ENCODE assay signal across 12 cellular contexts in genomic region chr17:28985950-28986713, GRCh38. TPM values are rescaled to one million over a fixed set of nuclear protein-coding genes. Genes with fewer than 3 reads are reported as not detected.
A peak's percentile ranks its signal among the peaks of the same experiment; 100 is the strongest.
DNase-seq lines count a peak whose midpoint lies in the region; ATAC-seq lines count a peak whose summit lies in the region.
"Had no signal": no experiment of that assay in that cellular context is flagged by ENCODE, and none has a peak within 500 bp of the region (broad histone marks: within the 10 kb centered on the region; RNA-seq: fewer than 3 reads in every experiment).

No MANE protein-coding gene starts in this region.

- H3K14ac ChIP-seq in trophoblast cell (ENCODE audit: low read length): no peak overlapping the region

- no peak overlapping the region for H4K8ac ChIP-seq in trophoblast cell (ENCODE audit: low read depth, low read length)

- H3K18ac ChIP-seq in trophoblast cell (ENCODE audit: low read length): no peak overlapping the region

- no peak overlapping the region for H3K9ac ChIP-seq in iPS-18a (ENCODE audit: low read length)
- H3K9ac ChIP-seq in trophoblast cell (ENCODE audit: low read length): no peak overlapping the region
- H3K9ac ChIP-seq: KMS-11 had no signal

- H2AFZ ChIP-seq in trophoblast cell (ENCODE audit: insufficient read depth, low read length, poor library complexity): no peak overlapping the region

- no peak overlapping the region for H3K4me2 ChIP-seq in trophoblast cell (ENCODE audit: low read length)
- H3K4me2 ChIP-seq: KMS-11 had no signal

- H2AK5ac ChIP-seq in trophoblast cell (ENCODE audit: low read length): no peak overlapping the region

- H3K4me3 ChIP-seq in iPS-18a (ENCODE audit: low read length): peak overlapping the region; percentile 18
- no peak overlapping the region for H3K4me3 ChIP-seq in trophoblast cell (ENCODE audit: low read depth, low read length)
- H3K4me3 ChIP-seq: adrenal gland had no signal

- no peak overlapping the region for H2BK12ac ChIP-seq in trophoblast cell (ENCODE audit: low read length)

- no peaks in the 10 kb centered on the region for H3K79me2 ChIP-seq in trophoblast cell (ENCODE audit: control insufficient read depth, insufficient read depth, low read length, poor library complexity)

- H3K4me1 ChIP-seq in iPS-18a (ENCODE audit: control insufficient read depth, low read depth, low read length) (peaks cover 14% of the 10 kb centered on the region), trophoblast cell (ENCODE audit: control insufficient read depth in 1 of 2, insufficient read depth in 2 of 2, low read length in 2 of 2) (no peaks in the 10 kb centered on the region)
- H3K4me1 ChIP-seq: adrenal gland had no signal

- H3K36me3 ChIP-seq in iPS-18a (ENCODE audit: control insufficient read depth, low read depth, low read length) (no peaks in the 10 kb centered on the region), trophoblast cell (ENCODE audit: control insufficient read depth in 1 of 2, insufficient read depth in 2 of 2, low read length in 2 of 2) (no peaks in the 10 kb centered on the region)
- H3K36me3 ChIP-seq: adrenal gland had no signal

- H4K12ac ChIP-seq in trophoblast cell (ENCODE audit: low read depth, low read length): no peak overlapping the region

- H4K91ac ChIP-seq in trophoblast cell (ENCODE audit: low read depth, low read length): no peak overlapping the region

- DNase-seq in DMS153 (lab: John Stamatoyannopoulos, UW): peak; percentile 64
- peak; percentile 64 for DNase-seq in NCI-H146 (lab: John Stamatoyannopoulos, UW)
- DNase-seq in NCI-H69 (lab: John Stamatoyannopoulos, UW): peak; percentile 99
- DNase-seq in dedifferentiated amniotic fluid mesenchymal stem cell (ENCODE audit: extremely low spot score): no peak
- DNase-seq in trophoblast cell: no peak
- no peak for DNase-seq in stimulated activated CD4-positive, alpha-beta T cell treated with anti-CD3 and anti-CD28 coated beads, Interleukin-15, amount 100 ng/mL, for 24 hours
- DNase-seq: activated CD4-positive, alpha-beta memory T cell treated with anti-CD3 and anti-CD28 coated beads for 36 hours; adrenal gland; kidney glomerular epithelial cell had no signal

- ATAC-seq in GM18511 (IDR thresholded peaks at IDR 0.05; ENCODE audit: unreplicated experiment): no peak

- no peak overlapping the region for H3K4ac ChIP-seq in trophoblast cell (ENCODE audit: low read depth, low read length)

- H3K79me1 ChIP-seq in trophoblast cell (ENCODE audit: low read length): no peaks in the 10 kb centered on the region

- WGBS in trophoblast cell (ENCODE audit: extremely low coverage, insufficient coverage, insufficient read length): no CpG with 5 or more reads among the region's 36 CpGs

- H3K27me3 ChIP-seq in iPS-18a (ENCODE audit: control insufficient read depth, insufficient read depth, low read length) (peaks cover 19% of the 10 kb centered on the region), trophoblast cell (ENCODE audit: insufficient read depth, low read length) (peaks cover 5% of the 10 kb centered on the region)
- H3K27me3 ChIP-seq: adrenal gland had no signal

- no peak overlapping the region for H2BK120ac ChIP-seq in trophoblast cell (ENCODE audit: insufficient read depth, low read length, poor library complexity)

- H3K27ac ChIP-seq in iPS-18a (ENCODE audit: low read length) (no peak overlapping the region), trophoblast cell (ENCODE audit: low read depth, low read length) (no peak overlapping the region)
- H3K27ac ChIP-seq: adrenal gland, KMS-11 had no signal

- H2BK5ac ChIP-seq in trophoblast cell (ENCODE audit: low read depth, low read length, poor library complexity): no peak overlapping the region

- no peaks in the 10 kb centered on the region for H3K9me3 ChIP-seq in iPS-18a (ENCODE audit: control insufficient read depth, low read depth, low read length)
- peaks cover 2% of the 10 kb centered on the region for H3K9me3 ChIP-seq in trophoblast cell (ENCODE audit: insufficient read depth, low read depth, low read length)
- H3K9me3 ChIP-seq: adrenal gland had no signal

- no peak overlapping the region for H3K23ac ChIP-seq in trophoblast cell (ENCODE audit: low read length)

RNA-seq across cellular contexts. Expression of gene SEZ6, which starts 19.7 kb away (rescaled TPM):
- polyA plus RNA-seq in trophoblast cell (2013): 0.11 and 0.18 TPM in 2 replicates

RNA-seq across cellular contexts. Expression of gene PHF12, which starts 34.8 kb away (rescaled TPM):
- 18.5 and 19.8 TPM in 2 replicates for polyA plus RNA-seq in trophoblast cell (2013)

RNA-seq across cellular contexts. Expression of gene PIPOX, which starts 56.8 kb away (rescaled TPM):
- polyA plus RNA-seq in trophoblast cell (2013): 0.37 and 0.40 TPM in 2 replicates

Comparison
In these comparisons a context has a peak if more than half of its experiments do, and no peak if none do; other contexts are left out.
1. DNase-seq: peak in DMS153 (single experiment), NCI-H146 (single experiment) and NCI-H69 (single experiment); none in dedifferentiated amniotic fluid mesenchymal stem cell (single experiment), trophoblast cell (0 of 2) and stimulated activated CD4-positive, alpha-beta T cell treated with anti-CD3 and anti-CD28 coated beads, Interleukin-15, amount 100 ng/mL, for 24 hours (single experiment).